ENCODE assay signal across 8 cellular contexts in the genomic region with DNA sequence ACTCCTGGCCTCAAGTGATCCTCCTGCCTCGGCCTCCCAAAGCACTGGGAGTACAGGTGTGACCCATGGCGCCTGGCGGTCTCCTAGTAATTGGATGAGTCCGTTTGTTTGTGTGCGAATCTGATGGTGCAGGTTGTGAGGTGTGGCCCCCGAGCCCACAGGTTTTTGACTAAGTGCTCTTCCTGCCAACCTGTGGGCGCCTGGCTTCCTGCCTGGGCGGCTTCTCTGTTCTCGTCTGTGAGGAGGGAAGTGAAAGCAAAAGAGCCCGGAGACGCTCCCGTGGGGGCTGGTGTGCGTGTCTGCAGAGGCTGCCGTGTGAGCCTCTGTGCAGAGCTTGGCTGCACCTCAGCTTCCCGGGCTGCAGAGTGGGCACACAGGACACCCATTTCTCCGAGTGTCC. TPM values are rescaled to one million over a fixed set of nuclear protein-coding genes. Genes with fewer than 3 reads are reported as not detected.
A peak's percentile ranks its signal among the peaks of the same experiment; 100 is the strongest.
DNase-seq lines count a peak whose midpoint lies in the region; ATAC-seq and TF ChIP-seq lines count a peak whose summit lies in the region.

No MANE protein-coding gene starts in this region.

- H3K27ac ChIP-seq in body of pancreas (no peak overlapping the region), gastroesophageal sphincter (no peak overlapping the region)

- intact Hi-C loops in body of pancreas (cut with DNase I), result no loop called here
- intact Hi-C loops in natural killer cell (cut with micrococcal nuclease), result loop anchor here (1.0 to 2.0 kb wide), 3 partner anchors 10 to 16 kb away; a partner anchor contains a TSS

- H3K4me3 ChIP-seq in body of pancreas (no peak overlapping the region), gastroesophageal sphincter (no peak overlapping the region)

- H3K9me3 Mint-ChIP-seq in natural killer cell (no peaks in the 10 kb centered on the region), endothelial cell (ENCODE audit: unreplicated experiment) (no peaks in the 10 kb centered on the region), HFFc6 (no peaks in the 10 kb centered on the region)

- peaks cover 24% of the 10 kb centered on the region for H3K4me1 ChIP-seq in body of pancreas
- H3K4me1 ChIP-seq in gastroesophageal sphincter, result peaks cover 0 to 12% (median under 1%) of the 10 kb centered on the region in 3 donors

- H3K27me3 Mint-ChIP-seq in natural killer cell (ENCODE audit: low read depth in 2 of 2) (no peaks in the 10 kb centered on the region), endothelial cell (ENCODE audit: unreplicated experiment) (peaks cover 12% of the 10 kb centered on the region), HFFc6 (ENCODE audit: insufficient read depth) (peaks cover 6% of the 10 kb centered on the region; the same call in 1 of the 2 replicates)

- H3K27me3 ChIP-seq in body of pancreas, result no peaks in the 10 kb centered on the region
- H3K27me3 ChIP-seq in gastroesophageal sphincter, result peaks cover 25% of the 10 kb centered on the region

- H3K9me3 ChIP-seq in body of pancreas (no peaks in the 10 kb centered on the region), gastroesophageal sphincter (no peaks in the 10 kb centered on the region)

- DNase-seq in GM19238 (ENCODE audit: insufficient read length, low spot score) (peak; percentile 100), T-helper 9 cell (peak; percentile 86), body of pancreas (peak in 3 of 4 donors; percentile 53 to 76 (median 57)), natural killer cell (peak; percentile 80), endothelial cell (ENCODE audit: low spot score) (no peak), HFFc6 (no peak)

- H3K36me3 Mint-ChIP-seq in natural killer cell, result peaks cover 7% of the 10 kb centered on the region
- H3K36me3 Mint-ChIP-seq in endothelial cell (ENCODE audit: low read depth, unreplicated experiment), result peaks cover 5% of the 10 kb centered on the region
- no peaks in the 10 kb centered on the region for H3K36me3 Mint-ChIP-seq in HFFc6 (ENCODE audit: low read depth)

- peak overlapping the region; percentile 93 to 95 for H3K27ac Mint-ChIP-seq in natural killer cell
- H3K27ac Mint-ChIP-seq in endothelial cell (ENCODE audit: unreplicated experiment), result no peak overlapping the region
- no peak overlapping the region for H3K27ac Mint-ChIP-seq in HFFc6

- ATAC-seq in HG03354 (IDR thresholded peaks at IDR 0.05; ENCODE audit: poor library complexity, severe bottlenecking, unreplicated experiment) (peak; percentile 69), body of pancreas (no peak), natural killer cell (peak; percentile 83 to 88 (median 84)), gastroesophageal sphincter (no peak)

- TF ChIP-seq EP300 in gastroesophageal sphincter (IDR thresholded peaks at IDR 0.05), result no peak

- peaks cover 26 to 38% of the 10 kb centered on the region in 2 donors for H3K4me1 Mint-ChIP-seq in natural killer cell
- no peaks in the 10 kb centered on the region for H3K4me1 Mint-ChIP-seq in endothelial cell (ENCODE audit: unreplicated experiment)
- H3K4me1 Mint-ChIP-seq in HFFc6 (ENCODE audit: low read depth), result peaks cover 9% of the 10 kb centered on the region

- H3K36me3 ChIP-seq in body of pancreas (replicated peaks in 1 of 2; ENCODE audit: insufficient read depth in 1 of 2, low read depth in 2 of 2) (no peaks in the 10 kb centered on the region), gastroesophageal sphincter (no peaks in the 10 kb centered on the region)

- WGBS in body of pancreas, 2 donors, result 48 to 56% methylated on average over 15 to 16 of the region's 16 CpGs
- 53 to 70% methylated on average over 5 to 6 of the region's 16 CpGs for WGBS in gastroesophageal sphincter (ENCODE audit: low coverage in 1 of 2), 2 donors

- peak overlapping the region; percentile 74 for H3K4me3 Mint-ChIP-seq in natural killer cell
- H3K4me3 Mint-ChIP-seq in endothelial cell (ENCODE audit: unreplicated experiment), result no peak overlapping the region
- no peak overlapping the region for H3K4me3 Mint-ChIP-seq in HFFc6

- TF ChIP-seq POLR2A in body of pancreas (IDR thresholded peaks at IDR 0.05) (no peak), gastroesophageal sphincter (IDR thresholded peaks at IDR 0.05) (no peak)

- TF ChIP-seq CTCF in body of pancreas (IDR thresholded peaks at IDR 0.05) (no peak), natural killer cell (IDR thresholded peaks at IDR 0.05) (no peak), endothelial cell (IDR thresholded peaks at IDR 0.05; ENCODE audit: unreplicated experiment) (no peak), gastroesophageal sphincter (IDR thresholded peaks at IDR 0.05) (no peak), HFFc6 (IDR thresholded peaks at IDR 0.05) (no peak)

RNA-seq across cellular contexts. Expression of a gene that starts 10.0 kb away (rescaled TPM):
- total RNA-seq in body of pancreas (10 to 100 TPM; 13.2 to 23.4 TPM), natural killer cell (100 to 1,000 TPM; 535 to 601 (median 560) TPM), endothelial cell (ENCODE audit: unreplicated experiment) (2.4 TPM), gastroesophageal sphincter (10 to 100 TPM in 3 of 4 donors, 1 to 10 TPM in 1; 9.5 to 29.8 (median 14.6) TPM)
- under 1 TPM; 0.28 to 0.74 (median 0.60) TPM for total RNA-seq in HFFc6 (2021; fragmentation: NEBNext Ultra II Directional; extraction: Animal tissue kit (Norgen Biotek cat#: 25700))

RNA-seq across cellular contexts. Expression of a gene that starts 18.2 kb away (rescaled TPM):
- total RNA-seq in body of pancreas (10 to 100 TPM; 24.9 to 78.1 TPM), natural killer cell (100 to 1,000 TPM in 1 of 3 donors, 10 to 100 TPM in 2; 77.3 to 105 (median 91.6) TPM), endothelial cell (ENCODE audit: unreplicated experiment) (166 TPM), gastroesophageal sphincter (100 to 1,000 TPM; 117 to 228 (median 150) TPM)
- 100 to 1,000 TPM; 224 to 289 (median 250) TPM for total RNA-seq in HFFc6 (2021; fragmentation: NEBNext Ultra II Directional; extraction: Animal tissue kit (Norgen Biotek cat#: 25700))

RNA-seq across cellular contexts. Expression of a gene that starts 26.8 kb away (rescaled TPM):
- 100 to 1,000 TPM; 152 to 157 TPM for total RNA-seq in body of pancreas
- 100 to 1,000 TPM; 108 to 126 (median 121) TPM for total RNA-seq in natural killer cell
- total RNA-seq in endothelial cell (ENCODE audit: unreplicated experiment), result 330 TPM
- total RNA-seq in gastroesophageal sphincter, result 100 to 1,000 TPM; 311 to 452 (median 349) TPM
- total RNA-seq in HFFc6 (2021; fragmentation: NEBNext Ultra II Directional; extraction: Animal tissue kit (Norgen Biotek cat#: 25700)), result 100 to 1,000 TPM; 193 to 237 (median 223) TPM

RNA-seq across cellular contexts. Expression of a gene that starts 37.0 kb away (rescaled TPM):
- total RNA-seq in body of pancreas (10 to 100 TPM; 33.7 to 87.3 TPM), natural killer cell (100 to 1,000 TPM in 2 of 3 donors, 10 to 100 TPM in 1; 73.3 to 149 (median 121) TPM), endothelial cell (ENCODE audit: unreplicated experiment) (16.3 TPM), gastroesophageal sphincter (10 to 100 TPM in 1 of 4 donors, 1 to 10 TPM in 3; 3.9 to 14.3 (median 6.4) TPM)
- total RNA-seq in HFFc6 (2021; fragmentation: NEBNext Ultra II Directional; extraction: Animal tissue kit (Norgen Biotek cat#: 25700)), result 1 to 10 TPM; 4.6 to 8.1 (median 6.6) TPM

RNA-seq across cellular contexts. Expression of a gene that starts 50.5 kb away (rescaled TPM):
- total RNA-seq in body of pancreas (10 to 100 TPM; 30.7 to 42.5 TPM), natural killer cell (100 to 1,000 TPM; 163 to 276 (median 179) TPM), endothelial cell (ENCODE audit: unreplicated experiment) (456 TPM), gastroesophageal sphincter (100 to 1,000 TPM in 1 of 4 donors, 10 to 100 TPM in 3; 52.9 to 103 (median 75.2) TPM)
- total RNA-seq in HFFc6 (2021; fragmentation: NEBNext Ultra II Directional; extraction: Animal tissue kit (Norgen Biotek cat#: 25700)), result 100 to 1,000 TPM; 483 to 579 (median 507) TPM

Comparison
In these comparisons a context has a peak if more than half of its experiments do, and no peak if none do; other contexts are left out.
1. DNase-seq: peak in GM19238 (single experiment), T-helper 9 cell (single experiment), body of pancreas (3 of 4) and natural killer cell (single experiment); none in endothelial cell (single experiment) and HFFc6 (single experiment).
2. ATAC-seq: peak in HG03354 (single experiment) and natural killer cell (3 of 3); none in body of pancreas (single experiment) and gastroesophageal sphincter (single experiment).
3. H3K27ac Mint-ChIP-seq: peak in natural killer cell (2 of 2); none in endothelial cell (single experiment) and HFFc6 (single experiment).
4. RNA of a gene that starts 10.0 kb away (total RNA-seq): 535 to 601 TPM in natural killer cell; 13.2 to 23.4 TPM in body of pancreas, 9.5 to 29.8 TPM in gastroesophageal sphincter, 2.4 TPM in endothelial cell (single experiment) and 0.28 to 0.74 TPM in HFFc6; every median in the first group is over 10 times any median in the second.